33 cellular contexts compared by ENCODE assay signal in genomic region chr3:36164400-36164799, GRCh38.
"Had no signal": no experiment of that assay in that cellular context is flagged by ENCODE, and none has a peak within 500 bp of the region (broad histone marks: within the 10 kb centered on the region; RNA-seq: fewer than 3 reads in every experiment).

No MANE protein-coding gene starts in this region.

- DNase-seq: activated CD4-positive, alpha-beta memory T cell treated with anti-CD3 and anti-CD28 coated beads for 36 hours; activated CD4-positive, alpha-beta T cell treated with anti-CD3 and anti-CD28 coated beads, Interleukin-2, amount 10 ng/mL, durations not matched to agents 7 days and 5 days; activated CD4-positive, CD25-positive, alpha-beta regulatory T cell; activated gamma-delta T cell; activated naive CD4-positive, alpha-beta T cell treated with anti-CD3 and anti-CD28 coated beads for 36 hours; activated T-cell treated with anti-CD3 and anti-CD28 coated beads for 4 hours; activated T-cell treated with anti-CD3 and anti-CD28 coated beads, Interleukin-2, amount 50 U/mL, for 48 hours; amygdala; cerebellar nuclear complex; MG63; MV-4-11; NCI-H1092 treated with DMSO at 0.1 percent for 48 hours; NCI-H1436 treated with DMSO at 0.1 percent for 48 hours; NCI-H187; NCI-H2081; NCI-H2171; NCI-H2227 treated with DMSO at 0.1 percent for 48 hours; NCI-H446 treated with DMSO at 0.1 percent for 48 hours; NCI-H524 treated with DMSO at 0.1 percent for 48 hours; NCI-H748 treated with DMSO at 0.1 percent for 48 hours; NK-92 treated with Interleukin-12 subunit alpha and Interleukin-12 subunit beta, amount 100 ng/mL, for 24 hours; SHP77 treated with DMSO at 0.1 percent for 48 hours; T-cell; T-helper 2 cell; T1000 had no signal

- H3K27me3 ChIP-seq: MG63 had no signal

- H3K4me3 Mint-ChIP-seq: activated CD4-positive, alpha-beta memory T cell treated with anti-CD3 and anti-CD28 coated beads for 36 hours; activated CD4-positive, alpha-beta T cell treated with anti-CD3 and anti-CD28 coated beads, Interleukin-2, amount 10 ng/mL, durations not matched to agents 7 days and 5 days; activated naive CD4-positive, alpha-beta T cell treated with anti-CD3 and anti-CD28 coated beads for 36 hours; activated naive CD8-positive, alpha-beta T cell; activated T-helper 17 cell treated with anti-CD3 and anti-CD28 coated beads, Interleukin-2, amount 50 U/mL, for 72 hours; brain; T-cell had no signal

- H3K4me2 ChIP-seq: KMS-11 had no signal

- FAIRE-seq: astrocyte, colon, RCC 7860, TTC549 had no signal

- H3K27ac ChIP-seq: KMS-11 had no signal

- H3K36me3 Mint-ChIP-seq: activated CD4-positive, alpha-beta memory T cell treated with anti-CD3 and anti-CD28 coated beads for 36 hours; activated naive CD8-positive, alpha-beta T cell; brain; T-cell had no signal

- H3K27me3 Mint-ChIP-seq: activated CD4-positive, alpha-beta memory T cell treated with anti-CD3 and anti-CD28 coated beads for 36 hours; activated CD4-positive, alpha-beta T cell treated with anti-CD3 and anti-CD28 coated beads, Interleukin-2, amount 10 ng/mL, durations not matched to agents 7 days and 5 days; activated naive CD8-positive, alpha-beta T cell; activated T-helper 17 cell treated with anti-CD3 and anti-CD28 coated beads, Interleukin-2, amount 50 U/mL, for 72 hours; brain had no signal

- H3K9me3 Mint-ChIP-seq: activated CD4-positive, alpha-beta memory T cell treated with anti-CD3 and anti-CD28 coated beads for 36 hours; activated CD4-positive, alpha-beta T cell treated with anti-CD3 and anti-CD28 coated beads, Interleukin-2, amount 10 ng/mL, durations not matched to agents 7 days and 5 days; brain had no signal

- H3K36me3 ChIP-seq: MG63 had no signal

- H3K4me1 Mint-ChIP-seq: activated CD4-positive, alpha-beta T cell treated with anti-CD3 and anti-CD28 coated beads, Interleukin-2, amount 10 ng/mL, durations not matched to agents 7 days and 5 days; activated T-helper 17 cell treated with anti-CD3 and anti-CD28 coated beads, Interleukin-2, amount 50 U/mL, for 72 hours; brain; T-cell had no signal

- H3K9me3 ChIP-seq: MG63 had no signal

- H3K9ac ChIP-seq: KMS-11 had no signal

- ATAC-seq: activated T-helper 17 cell treated with anti-CD3 and anti-CD28 coated beads, Interleukin-2, amount 50 U/mL, for 72 hours; T-cell had no signal

- H3K27ac Mint-ChIP-seq: activated CD4-positive, alpha-beta memory T cell treated with anti-CD3 and anti-CD28 coated beads for 36 hours; activated CD4-positive, alpha-beta T cell treated with anti-CD3 and anti-CD28 coated beads, Interleukin-2, amount 10 ng/mL, durations not matched to agents 7 days and 5 days; activated naive CD4-positive, alpha-beta T cell treated with anti-CD3 and anti-CD28 coated beads for 36 hours; activated naive CD8-positive, alpha-beta T cell; activated T-helper 17 cell treated with anti-CD3 and anti-CD28 coated beads, Interleukin-2, amount 50 U/mL, for 72 hours; brain; T-cell had no signal

- H3K4me3 ChIP-seq: MG63 had no signal
